20 cellular contexts compared by ENCODE assay signal in genomic region chr3:110227987-110228386, GRCh38.
DNase-seq lines count a peak whose midpoint lies in the region; ATAC-seq and TF ChIP-seq lines count a peak whose summit lies in the region.
"Had no signal": no experiment of that assay in that cellular context is flagged by ENCODE, and none has a peak within 500 bp of the region (broad histone marks: within the 10 kb centered on the region; RNA-seq: fewer than 3 reads in every experiment).

No MANE protein-coding gene starts in this region.

- no peak for TF ChIP-seq CTCF in DND-41 (IDR thresholded peaks at IDR 0.05; ENCODE audit: borderline replicate concordance, extremely low read depth, low read length, poor library complexity, severe bottlenecking)
- TF ChIP-seq CTCF in choroid plexus epithelial cell (conservative IDR thresholded peaks at IDR 0.05; ENCODE audit: low read depth, low read length): no peak
- no peak for TF ChIP-seq CTCF in fibroblast of villous mesenchyme (IDR thresholded peaks at IDR 0.05; ENCODE audit: insufficient read depth, low read depth, low read length)
- TF ChIP-seq CTCF in osteoblast (IDR thresholded peaks at IDR 0.05; ENCODE audit: extremely low read depth, low read depth, low read length): no peak

- no peaks in the 10 kb centered on the region for H3K9me3 ChIP-seq in DND-41 (ENCODE audit: insufficient read depth, low read length, severe bottlenecking)
- no peaks in the 10 kb centered on the region for H3K9me3 ChIP-seq in osteoblast (ENCODE audit: low read depth, low read length)
- H3K9me3 ChIP-seq in naive thymus-derived CD4-positive, alpha-beta T cell (ENCODE audit: control insufficient read depth in 2 of 3, low read length in 3 of 3): no peaks in the 10 kb centered on the region
- H3K9me3 ChIP-seq: Caco-2 had no signal

- CTCF ChIA-PET in naive thymus-derived CD4-positive, alpha-beta T cell (lab: Charles Lee): no interaction called here

- H3K4me1 ChIP-seq in DND-41 (ENCODE audit: insufficient read depth, low read length) (0 out of 2 replicates have a peak, but pooled peaks cover 6% of the 10 kb centered on the region), osteoblast (ENCODE audit: insufficient read depth, low read length) (no peaks in the 10 kb centered on the region)
- no peaks in the 10 kb centered on the region for H3K4me1 ChIP-seq in naive thymus-derived CD4-positive, alpha-beta T cell (ENCODE audit: control insufficient read depth in 2 of 2, insufficient read depth in 2 of 2, low read length in 2 of 2)
- H3K4me1 ChIP-seq: Caco-2 had no signal

- no peaks in the 10 kb centered on the region for H3K4me1 Mint-ChIP-seq in naive thymus-derived CD4-positive, alpha-beta T cell
- H3K4me1 Mint-ChIP-seq in stimulated activated effector memory CD8-positive, alpha-beta T cell treated with anti-CD3 and anti-CD28 coated beads, Interleukin-12 subunit alpha, Interleukin-12 subunit beta, amount 100 ng/mL, for 72 hours: no peaks in the 10 kb centered on the region
- H3K4me1 Mint-ChIP-seq: CD4-positive, CD25-positive, alpha-beta regulatory T cell had no signal

- no peaks in the 10 kb centered on the region for H3K36me3 Mint-ChIP-seq in naive thymus-derived CD4-positive, alpha-beta T cell
- H3K36me3 Mint-ChIP-seq in stimulated activated effector memory CD8-positive, alpha-beta T cell treated with anti-CD3 and anti-CD28 coated beads, Interleukin-12 subunit alpha, Interleukin-12 subunit beta, amount 100 ng/mL, for 72 hours: no peaks in the 10 kb centered on the region
- H3K36me3 Mint-ChIP-seq: CD4-positive, CD25-positive, alpha-beta regulatory T cell had no signal

- peak overlapping the region; percentile 39; the same call in 1 of the 2 replicates for H2AFZ ChIP-seq in DND-41 (ENCODE audit: low read depth, low read length)
- peak overlapping the region; percentile 30 for H2AFZ ChIP-seq in osteoblast (ENCODE audit: low read length)
- H2AFZ ChIP-seq: PC-9 had no signal

- H3K79me2 ChIP-seq in DND-41 (ENCODE audit: insufficient read depth, low read length) (no peaks in the 10 kb centered on the region), osteoblast (ENCODE audit: insufficient read depth, low read length) (no peaks in the 10 kb centered on the region)

- no peak overlapping the region for H3K27ac Mint-ChIP-seq in naive thymus-derived CD4-positive, alpha-beta T cell
- no peak overlapping the region for H3K27ac Mint-ChIP-seq in stimulated activated effector memory CD8-positive, alpha-beta T cell treated with anti-CD3 and anti-CD28 coated beads, Interleukin-12 subunit alpha, Interleukin-12 subunit beta, amount 100 ng/mL, for 72 hours
- H3K27ac Mint-ChIP-seq: CD4-positive, CD25-positive, alpha-beta regulatory T cell had no signal

- H3K27ac ChIP-seq in DND-41 (ENCODE audit: low read length) (no peak overlapping the region), osteoblast (ENCODE audit: low read depth, low read length) (no peak overlapping the region)
- H3K27ac ChIP-seq in naive thymus-derived CD4-positive, alpha-beta T cell (ENCODE audit: low read depth, low read length): no peak overlapping the region
- H3K27ac ChIP-seq: KMS-11, PC-9 had no signal

- DNase-seq in DND-41: no peak
- DNase-seq in choroid plexus epithelial cell (ENCODE audit: low read depth): peak; percentile 19
- DNase-seq in fibroblast of villous mesenchyme (ENCODE audit: low read depth): peak; percentile 79
- DNase-seq in osteoblast (ENCODE audit: insufficient read length, low spot score, missing footprints): no peak
- DNase-seq in naive thymus-derived CD4-positive, alpha-beta T cell: no peak
- no peak for DNase-seq in stimulated activated effector memory CD8-positive, alpha-beta T cell treated with anti-CD3 and anti-CD28 coated beads, Interleukin-12 subunit alpha, Interleukin-12 subunit beta, amount 100 ng/mL, for 72 hours (ENCODE audit: low spot score in 2 of 2)
- DNase-seq: Caco-2; CD4-positive, CD25-positive, alpha-beta regulatory T cell; GOT3; NCI-H1105; NCI-H146; NCI-H2029; NCI-H2227 treated with DMSO at 0.1 percent for 48 hours; NCI-H510A treated with DMSO at 0.1 percent for 48 hours; NCI-H748 treated with DMSO at 0.1 percent for 48 hours; PC-9; RPMI8226; SHP77 had no signal

- peaks cover 0 to 4% (median 0%) of the 10 kb centered on the region in 5 donors for H3K27me3 Mint-ChIP-seq in naive thymus-derived CD4-positive, alpha-beta T cell
- H3K27me3 Mint-ChIP-seq: CD4-positive, CD25-positive, alpha-beta regulatory T cell had no signal

- intact Hi-C loops in naive thymus-derived CD4-positive, alpha-beta T cell (cut with micrococcal nuclease): no loop called here

- H3K4me3 Mint-ChIP-seq in naive thymus-derived CD4-positive, alpha-beta T cell: no peak overlapping the region
- no peak overlapping the region for H3K4me3 Mint-ChIP-seq in stimulated activated effector memory CD8-positive, alpha-beta T cell treated with anti-CD3 and anti-CD28 coated beads, Interleukin-12 subunit alpha, Interleukin-12 subunit beta, amount 100 ng/mL, for 72 hours
- H3K4me3 Mint-ChIP-seq: CD4-positive, CD25-positive, alpha-beta regulatory T cell had no signal

- H3K9ac ChIP-seq in DND-41 (ENCODE audit: low read depth, low read length): no peak overlapping the region
- H3K9ac ChIP-seq: KMS-11 had no signal

- H3K4me2 ChIP-seq in DND-41 (ENCODE audit: insufficient read depth, low read length) (no peak overlapping the region), osteoblast (ENCODE audit: insufficient read depth, low read length) (no peak overlapping the region)
- H3K4me2 ChIP-seq: KMS-11, PC-9 had no signal

- H3K9me3 Mint-ChIP-seq in naive thymus-derived CD4-positive, alpha-beta T cell: no peaks in the 10 kb centered on the region
- H3K9me3 Mint-ChIP-seq in stimulated activated effector memory CD8-positive, alpha-beta T cell treated with anti-CD3 and anti-CD28 coated beads, Interleukin-12 subunit alpha, Interleukin-12 subunit beta, amount 100 ng/mL, for 72 hours: no peaks in the 10 kb centered on the region

- H3K4me3 ChIP-seq in DND-41 (ENCODE audit: low read depth in 1 of 2, low read length in 2 of 2): no peak overlapping the region
- H3K4me3 ChIP-seq in choroid plexus epithelial cell (ENCODE audit: low read depth, low read length): no peak overlapping the region
- H3K4me3 ChIP-seq in fibroblast of villous mesenchyme (ENCODE audit: low read depth, low read length): no peak overlapping the region
- no peak overlapping the region for H3K4me3 ChIP-seq in osteoblast (ENCODE audit: insufficient read depth, low read length)
- no peak overlapping the region for H3K4me3 ChIP-seq in naive thymus-derived CD4-positive, alpha-beta T cell (ENCODE audit: low read length)
- H3K4me3 ChIP-seq: PC-9 had no signal

- ATAC-seq in DND-41 (ENCODE audit: insufficient read depth, low read depth): no peak
- ATAC-seq in naive thymus-derived CD4-positive, alpha-beta T cell: no peak
- no peak for ATAC-seq in HG02852 (IDR thresholded peaks at IDR 0.05; ENCODE audit: unreplicated experiment)
- ATAC-seq in stimulated activated effector memory CD8-positive, alpha-beta T cell treated with anti-CD3 and anti-CD28 coated beads, Interleukin-12 subunit alpha, Interleukin-12 subunit beta, amount 100 ng/mL, for 72 hours: no peak

- POLR2A ChIA-PET in naive thymus-derived CD4-positive, alpha-beta T cell (lab: Charles Lee): no interaction called here

- H3K27me3 ChIP-seq in DND-41 (ENCODE audit: insufficient read depth, low read length, poor library complexity) (no peaks in the 10 kb centered on the region), osteoblast (ENCODE audit: insufficient read depth, low read length) (no peaks in the 10 kb centered on the region)
- H3K27me3 ChIP-seq in naive thymus-derived CD4-positive, alpha-beta T cell (ENCODE audit: control insufficient read depth in 2 of 2, insufficient read depth in 2 of 2, low read length in 2 of 2): no peaks in the 10 kb centered on the region

- H3K36me3 ChIP-seq in DND-41 (ENCODE audit: insufficient read depth, low read length) (no peaks in the 10 kb centered on the region), osteoblast (ENCODE audit: insufficient read depth, low read length) (no peaks in the 10 kb centered on the region)
- H3K36me3 ChIP-seq in naive thymus-derived CD4-positive, alpha-beta T cell (ENCODE audit: control insufficient read depth in 2 of 3, insufficient read depth in 3 of 3, low read length in 3 of 3): no peaks in the 10 kb centered on the region

- H4K20me1 ChIP-seq in DND-41 (ENCODE audit: insufficient read depth, low read length) (no peaks in the 10 kb centered on the region), osteoblast (ENCODE audit: insufficient read depth, low read length) (no peaks in the 10 kb centered on the region)

Comparison
In these comparisons a context has a peak if more than half of its experiments do, and no peak if none do; other contexts are left out.
1. DNase-seq: peak in choroid plexus epithelial cell (single experiment) and fibroblast of villous mesenchyme (single experiment); none in DND-41 (single experiment), osteoblast (single experiment), naive thymus-derived CD4-positive, alpha-beta T cell (0 of 9) and stimulated activated effector memory CD8-positive, alpha-beta T cell treated with anti-CD3 and anti-CD28 coated beads, Interleukin-12 subunit alpha, Interleukin-12 subunit beta, amount 100 ng/mL, for 72 hours (0 of 2).